ENCODE assay signal across 8 cellular contexts in genomic region chr10:97425964-97426775, GRCh38. TPM values are rescaled to one million over a fixed set of nuclear protein-coding genes. Genes with fewer than 3 reads are reported as not detected.
A peak's percentile ranks its signal among the peaks of the same experiment; 100 is the strongest.
DNase-seq lines count a peak whose midpoint lies in the region; ATAC-seq lines count a peak whose summit lies in the region.

TSS of gene PGAM1 (plus strand) at chr10:97426191. CDS start at chr10:97426308, 117 bp downstream.

- peak within 1 kb of the TSS; percentile 91 for H3K27ac ChIP-seq in mesodermal cell (ENCODE audit: low read depth, low read length, severe bottlenecking)

- H3K4me1 Mint-ChIP-seq in activated CD8-positive, alpha-beta memory T cell treated with anti-CD3 and anti-CD28 coated beads, Interleukin-2, amount 10 ng/mL, durations not matched to agents 7 days and 5 days: peaks cover 46% of the 10 kb centered on the region

- no peaks in the 10 kb centered on the region for H3K27me3 ChIP-seq in endocrine pancreas (ENCODE audit: control insufficient read depth, insufficient read depth, low read length)

- peak within 1 kb of the TSS; percentile 93 for H3K27ac Mint-ChIP-seq in activated CD8-positive, alpha-beta memory T cell treated with anti-CD3 and anti-CD28 coated beads, Interleukin-2, amount 10 ng/mL, durations not matched to agents 7 days and 5 days

- no peaks in the 10 kb centered on the region for H3K9me3 Mint-ChIP-seq in activated CD8-positive, alpha-beta memory T cell treated with anti-CD3 and anti-CD28 coated beads, Interleukin-2, amount 10 ng/mL, durations not matched to agents 7 days and 5 days (ENCODE audit: low read depth)

- no peaks in the 10 kb centered on the region for H3K27me3 Mint-ChIP-seq in activated CD8-positive, alpha-beta memory T cell treated with anti-CD3 and anti-CD28 coated beads, Interleukin-2, amount 10 ng/mL, durations not matched to agents 7 days and 5 days

- peak; percentile 88 for ATAC-seq in GM21381 (IDR thresholded peaks at IDR 0.05; ENCODE audit: unreplicated experiment)
- ATAC-seq in activated CD8-positive, alpha-beta memory T cell treated with anti-CD3 and anti-CD28 coated beads, Interleukin-2, amount 10 ng/mL, durations not matched to agents 7 days and 5 days: peak; percentile 85

- DNase-seq in Caki2 (ENCODE audit: low read depth) (peak; percentile 97), HUDEP-2 (lab: John Stamatoyannopoulos, UW; ENCODE audit: unreplicated experiment in 76 of 76) (peak in 75 of 76 experiments; percentile 18 to 97 (median 91)), NOMO-1 treated with dmso at 0.1 percent for 144 hours (lab: John Stamatoyannopoulos, UW; ENCODE audit: unreplicated experiment) (peak; percentile 97)
- peak; percentile 97 for DNase-seq in activated CD8-positive, alpha-beta memory T cell treated with anti-CD3 and anti-CD28 coated beads, Interleukin-2, amount 10 ng/mL, durations not matched to agents 7 days and 5 days
- peak; percentile 87 to 97 for DNase-seq in stimulated activated CD8-positive, alpha-beta memory T cell treated with anti-CD3 and anti-CD28 coated beads, Interleukin-15, amount 100 ng/mL, for 4 hours (ENCODE audit: low read depth in 2 of 2)

- in situ Hi-C loops in Caki2 (cut with HindIII; ENCODE audit: low pct_unique_long_range_greater_than_20kb, low sequenced_read_pairs): no loop called here

- H3K9ac ChIP-seq in endocrine pancreas (ENCODE audit: control insufficient read depth, insufficient read depth, low read length): peak within 1 kb of the TSS; percentile 73

- H3K4me3 Mint-ChIP-seq in activated CD8-positive, alpha-beta memory T cell treated with anti-CD3 and anti-CD28 coated beads, Interleukin-2, amount 10 ng/mL, durations not matched to agents 7 days and 5 days: peak within 1 kb of the TSS; percentile 87

- peaks cover 38% of the 10 kb centered on the region for H3K36me3 Mint-ChIP-seq in activated CD8-positive, alpha-beta memory T cell treated with anti-CD3 and anti-CD28 coated beads, Interleukin-2, amount 10 ng/mL, durations not matched to agents 7 days and 5 days

- H3K4me3 ChIP-seq in endocrine pancreas (ENCODE audit: control insufficient read depth, insufficient read depth, low read length) (peak within 1 kb of the TSS; percentile 73), mesodermal cell (ENCODE audit: extremely low read depth, insufficient read depth, low read length, poor library complexity, severe bottlenecking) (peak within 1 kb of the TSS; percentile 86)

- CTCF ChIA-PET in activated CD8-positive, alpha-beta memory T cell treated with anti-CD3 and anti-CD28 coated beads, Interleukin-2, amount 10 ng/mL, durations not matched to agents 7 days and 5 days (lab: Charles Lee): interaction anchor here (1.0 to 8.7 kb wide), 3 partner anchors 12 to 73 kb away, joined by 4 to 122 read pairs (median 21); partner anchors contain the start of gene UBTD1

- H3K36me3 ChIP-seq in endocrine pancreas (ENCODE audit: control insufficient read depth, insufficient read depth, low read length) (no peaks in the 10 kb centered on the region), mesodermal cell (ENCODE audit: control insufficient read depth, insufficient read depth, low read length) (peaks cover 37% of the 10 kb centered on the region)

- H3K9me3 ChIP-seq in endocrine pancreas (ENCODE audit: control insufficient read depth, low read length) (no peaks in the 10 kb centered on the region), mesodermal cell (ENCODE audit: control insufficient read depth, low read length) (no peaks in the 10 kb centered on the region)

- peaks cover 11% of the 10 kb centered on the region for H3K4me1 ChIP-seq in endocrine pancreas (ENCODE audit: control insufficient read depth, insufficient read depth, low read length)
- H3K4me1 ChIP-seq in mesodermal cell (ENCODE audit: control insufficient read depth, insufficient read depth, low read length, poor library complexity, severe bottlenecking): peaks cover 4% of the 10 kb centered on the region

- 1% methylated on average over 18 to 61 of the region's 90 CpGs for WGBS in mesodermal cell (ENCODE audit: insufficient coverage in 2 of 2), 2 experiments

RNA-seq across cellular contexts. Expression of gene PGAM1, which starts in this region (rescaled TPM):
- total RNA-seq in Caki2 (2014; rRNA removed; shearing (Covaris generic); ENCODE audit: low replicate concordance): 1,147 and 1,402 TPM in 2 replicates
- 100 to 1,000 TPM; 459 to 582 TPM for total RNA-seq in activated CD8-positive, alpha-beta memory T cell treated with anti-CD3 and anti-CD28 coated beads, Interleukin-2, amount 10 ng/mL, durations not matched to agents 7 days and 5 days
- 684 TPM for polyA plus RNA-seq in mesodermal cell (2013, experiment 1 of 2)
- polyA plus RNA-seq in mesodermal cell (2013, experiment 2 of 2): 616 TPM

Comparison
In these comparisons a context has a peak if more than half of its experiments do, and no peak if none do; other contexts are left out.
1. Peak in every context shown above with its lines: DNase-seq, ATAC-seq, H3K4me3 ChIP-seq and H3K27ac ChIP-seq.